33 cellular contexts compared by ENCODE assay signal in the genomic region with DNA sequence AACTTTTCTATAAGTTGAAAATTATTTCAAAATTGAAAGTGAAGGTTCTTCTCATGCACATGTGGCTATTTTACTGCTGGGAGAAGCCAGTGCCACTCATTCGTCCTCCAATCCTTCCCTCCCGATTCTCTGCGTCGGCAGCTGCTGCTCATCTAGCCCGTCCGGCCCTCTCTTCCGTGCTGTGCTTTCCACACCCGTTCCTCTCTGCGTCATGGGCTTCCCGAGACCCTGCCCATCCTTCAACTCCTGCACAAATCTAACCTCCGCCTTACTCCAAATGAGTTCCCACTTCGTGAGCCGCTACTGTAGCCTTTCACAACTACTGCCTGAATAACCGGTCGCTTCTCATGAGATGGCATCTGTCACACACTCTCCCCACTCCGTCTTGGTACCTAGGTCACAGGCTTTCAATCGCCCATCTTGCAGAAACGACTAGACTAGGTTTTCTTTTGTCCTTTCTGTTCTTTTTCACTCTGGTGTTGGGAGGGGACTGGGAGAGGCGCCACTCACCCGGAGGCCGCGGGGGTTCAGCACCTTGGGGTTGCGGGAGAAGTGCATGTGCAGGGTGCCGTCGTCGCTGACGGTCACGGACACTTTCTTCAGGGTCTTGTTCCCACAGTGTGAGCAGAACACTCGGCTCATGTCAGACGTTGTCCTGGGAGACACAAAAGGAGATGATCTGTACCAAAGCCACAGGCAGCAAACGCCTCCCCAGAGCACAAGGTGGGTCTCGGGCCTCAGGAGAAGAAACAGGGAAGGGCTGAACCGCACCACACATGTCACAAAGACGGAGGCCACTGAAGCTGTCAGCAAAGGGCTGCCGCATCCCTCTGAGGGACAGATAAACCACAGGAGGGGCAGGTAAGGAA. TPM values are rescaled to one million over a fixed set of nuclear protein-coding genes. Genes with fewer than 3 reads are reported as not detected.
DNase-seq lines count a peak whose midpoint lies in the region; ATAC-seq, FAIRE-seq and TF ChIP-seq lines count a peak whose summit lies in the region.
"Had no signal": no experiment of that assay in that cellular context is flagged by ENCODE, and none has a peak within 500 bp of the region (broad histone marks: within the 10 kb centered on the region; RNA-seq: fewer than 3 reads in every experiment).

No MANE protein-coding gene starts in this region.

- no peak overlapping the region for H3K9ac ChIP-seq in astrocyte (ENCODE audit: low read length)
- peak overlapping the region; percentile 11 for H3K9ac ChIP-seq in trophoblast cell (ENCODE audit: low read length)
- H3K9ac ChIP-seq: parathyroid adenoma, SK-N-SH had no signal

- no peak for TF ChIP-seq POLR2A in esophagus muscularis mucosa (IDR thresholded peaks at IDR 0.05; ENCODE audit: low read depth)

- no peaks in the 10 kb centered on the region for H3K9me3 Mint-ChIP-seq in activated T-cell treated with anti-CD3 and anti-CD28 coated beads, Interleukin-2, amount 50 U/mL, for 72 hours
- no peaks in the 10 kb centered on the region for H3K9me3 Mint-ChIP-seq in activated T-cell treated with anti-CD3 and anti-CD28 coated beads, Interleukin-2, amount 50 U/mL, for 4 hours
- no peaks in the 10 kb centered on the region for H3K9me3 Mint-ChIP-seq in astrocyte (ENCODE audit: unreplicated experiment)
- H3K9me3 Mint-ChIP-seq: neural crest cell; T-helper 1 cell treated with Interleukin-12 subunit alpha and Interleukin-12 subunit beta and Interleukin-4 antibody, amounts not matched to agents 30 μg/mL and 1 μg/mL, for 36 hours had no signal

- H3K4me1 Mint-ChIP-seq in activated T-cell treated with anti-CD3 and anti-CD28 coated beads, Interleukin-2, amount 50 U/mL, for 72 hours (ENCODE audit: low read depth), result no peaks in the 10 kb centered on the region
- peaks cover 5% of the 10 kb centered on the region for H3K4me1 Mint-ChIP-seq in activated T-cell treated with anti-CD3 and anti-CD28 coated beads, Interleukin-2, amount 50 U/mL, for 4 hours (ENCODE audit: low read depth)
- H3K4me1 Mint-ChIP-seq in astrocyte (ENCODE audit: low read depth, unreplicated experiment), result peaks cover 6% of the 10 kb centered on the region
- H3K4me1 Mint-ChIP-seq: neural crest cell had no signal

- intact Hi-C loops in esophagus muscularis mucosa (cut with DNase I), result no loop called here

- peak overlapping the region; percentile 23 for H3K27ac Mint-ChIP-seq in activated T-cell treated with anti-CD3 and anti-CD28 coated beads, Interleukin-2, amount 50 U/mL, for 72 hours
- peak overlapping the region; percentile 41 for H3K27ac Mint-ChIP-seq in astrocyte (ENCODE audit: unreplicated experiment)
- H3K27ac Mint-ChIP-seq: T-helper 1 cell treated with Interleukin-12 subunit alpha and Interleukin-12 subunit beta and Interleukin-4 antibody, amounts not matched to agents 30 μg/mL and 1 μg/mL, for 36 hours had no signal

- H2BK5ac ChIP-seq in trophoblast cell (ENCODE audit: low read depth, low read length, poor library complexity), result no peak overlapping the region

- H4K12ac ChIP-seq in trophoblast cell (ENCODE audit: low read depth, low read length), result peak overlapping the region; percentile 2

- no peak overlapping the region for H3K4ac ChIP-seq in trophoblast cell (ENCODE audit: low read depth, low read length)

- DNase-seq in activated T-cell treated with anti-CD3 and anti-CD28 coated beads, Interleukin-2, amount 50 U/mL, for 72 hours, result no peak
- DNase-seq in activated T-cell treated with anti-CD3 and anti-CD28 coated beads, Interleukin-2, amount 50 U/mL, for 4 hours, result no peak
- DNase-seq in astrocyte (ENCODE audit: low read depth) (no peak), trophoblast cell (no peak), esophagus muscularis mucosa (ENCODE audit: extremely low spot score) (no peak), retina (no peak)
- DNase-seq: activated effector memory CD4-positive, alpha-beta T cell treated with anti-CD3 and anti-CD28 coated beads, Interleukin-2, amount 50 U/mL, for 16 hours; body of pancreas; cerebellar nuclear complex; DND-41; foreskin melanocyte; GF-D8; HCEC 1CT; heart left ventricle; IMR-90; islet precursor cell; left ventricle myocardium inferior; mesendoderm; NCI-H146; NCI-H2107; NCI-H345; PC-9; SK-N-SH; small intestine; stimulated activated naive CD8-positive, alpha-beta T cell treated with anti-CD3 and anti-CD28 coated beads, Interleukin-15, Interleukin-2, amounts not matched to agents 100 U/mL and 50 U/mL, for 24 hours had no signal

- H3K79me2 ChIP-seq in astrocyte (ENCODE audit: insufficient read depth, low read length) (peaks cover 33% of the 10 kb centered on the region), trophoblast cell (ENCODE audit: control insufficient read depth, insufficient read depth, low read length, poor library complexity) (no peaks in the 10 kb centered on the region)
- H3K79me2 ChIP-seq: parathyroid adenoma had no signal

- no peak for TF ChIP-seq CTCF in astrocyte (IDR thresholded peaks at IDR 0.05; ENCODE audit: insufficient read depth, low read depth, low read length)
- no peak for TF ChIP-seq CTCF in esophagus muscularis mucosa (IDR thresholded peaks at IDR 0.05)

- H4K91ac ChIP-seq in trophoblast cell (ENCODE audit: low read depth, low read length), result no peak overlapping the region

- no peak for FAIRE-seq in astrocyte (lab: Jason Lieb, UNC)
- FAIRE-seq: A549, D721Med, small intestine, urothelium cell line had no signal

- no peak overlapping the region for H3K23ac ChIP-seq in trophoblast cell (ENCODE audit: low read length)

- H3K27ac ChIP-seq in astrocyte (ENCODE audit: low read depth, low read length) (no peak overlapping the region), trophoblast cell (ENCODE audit: low read depth, low read length) (no peak overlapping the region), esophagus muscularis mucosa (replicated peaks in 1 of 4) (no peak overlapping the region)
- H3K27ac ChIP-seq: A549, body of pancreas, heart left ventricle, left ventricle myocardium inferior, parathyroid adenoma, thoracic aorta had no signal

- TF ChIP-seq EP300 in esophagus muscularis mucosa (IDR thresholded peaks at IDR 0.05), result no peak

- H3K27me3 ChIP-seq in astrocyte (ENCODE audit: insufficient read depth, low read length) (no peaks in the 10 kb centered on the region), trophoblast cell (ENCODE audit: insufficient read depth, low read length) (no peaks in the 10 kb centered on the region), esophagus muscularis mucosa (no peaks in the 10 kb centered on the region)
- H3K27me3 ChIP-seq: body of pancreas, heart left ventricle had no signal

- H3K79me1 ChIP-seq in trophoblast cell (ENCODE audit: low read length), result no peaks in the 10 kb centered on the region

- H3K36me3 ChIP-seq in astrocyte (ENCODE audit: insufficient read depth, low read length) (peaks cover 69% of the 10 kb centered on the region), trophoblast cell (ENCODE audit: control insufficient read depth in 1 of 2, insufficient read depth in 2 of 2, low read length in 2 of 2) (peaks cover 65 to 77% of the 10 kb centered on the region in 2 experiments), esophagus muscularis mucosa (peaks cover 47 to 99% (median 97%) of the 10 kb centered on the region in 4 donors)

- no peaks in the 10 kb centered on the region for H3K9me3 ChIP-seq in astrocyte (ENCODE audit: insufficient read depth, low read depth, low read length)
- H3K9me3 ChIP-seq in trophoblast cell (ENCODE audit: insufficient read depth, low read depth, low read length), result no peaks in the 10 kb centered on the region
- no peaks in the 10 kb centered on the region for H3K9me3 ChIP-seq in esophagus muscularis mucosa
- H3K9me3 ChIP-seq: A549, body of pancreas, heart left ventricle, left ventricle myocardium inferior, SK-N-SH, thoracic aorta had no signal

- no peak overlapping the region for H3K4me3 Mint-ChIP-seq in activated T-cell treated with anti-CD3 and anti-CD28 coated beads, Interleukin-2, amount 50 U/mL, for 72 hours
- H3K4me3 Mint-ChIP-seq in activated T-cell treated with anti-CD3 and anti-CD28 coated beads, Interleukin-2, amount 50 U/mL, for 4 hours, result no peak overlapping the region
- no peak overlapping the region for H3K4me3 Mint-ChIP-seq in astrocyte (ENCODE audit: unreplicated experiment)
- H3K4me3 Mint-ChIP-seq: neural crest cell; T-helper 1 cell treated with Interleukin-12 subunit alpha and Interleukin-12 subunit beta and Interleukin-4 antibody, amounts not matched to agents 30 μg/mL and 1 μg/mL, for 36 hours had no signal

- no peak overlapping the region for H3K18ac ChIP-seq in trophoblast cell (ENCODE audit: low read length)

- WGBS in trophoblast cell (ENCODE audit: extremely low coverage, insufficient coverage, insufficient read length), result no CpG with 5 or more reads among the region's 35 CpGs
- 91% methylated on average over 29 of the region's 35 CpGs for WGBS in esophagus muscularis mucosa

- no peak overlapping the region for H3K4me2 ChIP-seq in astrocyte (ENCODE audit: low read length)
- H3K4me2 ChIP-seq in trophoblast cell (ENCODE audit: low read length), result no peak overlapping the region
- H3K4me2 ChIP-seq: A549, PC-9, SK-N-SH had no signal

- H3K36me3 Mint-ChIP-seq in activated T-cell treated with anti-CD3 and anti-CD28 coated beads, Interleukin-2, amount 50 U/mL, for 72 hours (ENCODE audit: insufficient read depth in 2 of 2), result peaks cover 10 to 49% of the 10 kb centered on the region in 2 donors
- H3K36me3 Mint-ChIP-seq in activated T-cell treated with anti-CD3 and anti-CD28 coated beads, Interleukin-2, amount 50 U/mL, for 4 hours (ENCODE audit: insufficient read depth), result peaks cover 42% of the 10 kb centered on the region
- H3K36me3 Mint-ChIP-seq in astrocyte (ENCODE audit: low read depth, unreplicated experiment), result peaks cover 35% of the 10 kb centered on the region

- peaks cover 5% of the 10 kb centered on the region for H3K4me1 ChIP-seq in astrocyte (ENCODE audit: insufficient read depth, low read length)
- no peaks in the 10 kb centered on the region for H3K4me1 ChIP-seq in trophoblast cell (ENCODE audit: control insufficient read depth in 1 of 2, insufficient read depth in 2 of 2, low read length in 2 of 2)
- H3K4me1 ChIP-seq in esophagus muscularis mucosa, result peaks cover 10 to 20% (median 14%) of the 10 kb centered on the region in 4 donors
- H3K4me1 ChIP-seq: body of pancreas, parathyroid adenoma had no signal

- ATAC-seq in activated T-cell treated with anti-CD3 and anti-CD28 coated beads, Interleukin-2, amount 50 U/mL, for 72 hours (replicated peaks in 1 of 2), result no peak
- no peak for ATAC-seq in activated T-cell treated with anti-CD3 and anti-CD28 coated beads, Interleukin-2, amount 50 U/mL, for 4 hours
- ATAC-seq: A549; body of pancreas; heart left ventricle; Right ventricle myocardium inferior; stimulated activated naive CD8-positive, alpha-beta T cell treated with anti-CD3 and anti-CD28 coated beads, Interleukin-15, Interleukin-2, amounts not matched to agents 100 U/mL and 50 U/mL, for 24 hours had no signal

- H4K8ac ChIP-seq in trophoblast cell (ENCODE audit: low read depth, low read length), result no peak overlapping the region

- H3K4me3 ChIP-seq in astrocyte (ENCODE audit: insufficient read depth, low read depth, low read length) (no peak overlapping the region), trophoblast cell (ENCODE audit: low read depth, low read length) (no peak overlapping the region), esophagus muscularis mucosa (no peak overlapping the region)
- H3K4me3 ChIP-seq: A549, body of pancreas, heart left ventricle, left ventricle myocardium inferior, PC-9, thoracic aorta had no signal

- H2BK12ac ChIP-seq in trophoblast cell (ENCODE audit: low read length), result no peak overlapping the region

- H4K20me1 ChIP-seq in astrocyte (ENCODE audit: insufficient read depth, low read length), result peaks cover 50% of the 10 kb centered on the region

- no peaks in the 10 kb centered on the region for H3K27me3 Mint-ChIP-seq in activated T-cell treated with anti-CD3 and anti-CD28 coated beads, Interleukin-2, amount 50 U/mL, for 72 hours (ENCODE audit: low read depth)
- no peaks in the 10 kb centered on the region for H3K27me3 Mint-ChIP-seq in activated T-cell treated with anti-CD3 and anti-CD28 coated beads, Interleukin-2, amount 50 U/mL, for 4 hours (ENCODE audit: low read depth)
- H3K27me3 Mint-ChIP-seq in astrocyte (ENCODE audit: low read depth, unreplicated experiment), result no peaks in the 10 kb centered on the region

- H2AK5ac ChIP-seq in trophoblast cell (ENCODE audit: low read length), result no peak overlapping the region

- H3K14ac ChIP-seq in trophoblast cell (ENCODE audit: low read length), result no peak overlapping the region

- H2BK120ac ChIP-seq in trophoblast cell (ENCODE audit: insufficient read depth, low read length, poor library complexity), result no peak overlapping the region

- H2AFZ ChIP-seq in astrocyte (ENCODE audit: low read depth, low read length), result no peak overlapping the region
- no peak overlapping the region for H2AFZ ChIP-seq in trophoblast cell (ENCODE audit: insufficient read depth, low read length, poor library complexity)
- H2AFZ ChIP-seq: parathyroid adenoma, PC-9 had no signal

RNA-seq across cellular contexts. Expression of a gene that starts 10.1 kb away (rescaled TPM):
- total RNA-seq in activated T-cell treated with anti-CD3 and anti-CD28 coated beads, Interleukin-2, amount 50 U/mL, for 72 hours, result 100 to 1,000 TPM; 135 to 152 TPM
- total RNA-seq in activated T-cell treated with anti-CD3 and anti-CD28 coated beads, Interleukin-2, amount 50 U/mL, for 4 hours, result 100 to 1,000 TPM; 181 to 194 (median 181) TPM
- total RNA-seq in astrocyte (41.9 and 46.0 TPM in 2 replicates), esophagus muscularis mucosa (10 to 100 TPM; 22.4 to 39.2 (median 30.3) TPM)
- polyA plus RNA-seq in trophoblast cell (2013), result 34.5 and 35.3 TPM in 2 replicates

RNA-seq across cellular contexts. Expression of a gene that starts 17.5 kb away (rescaled TPM):
- 10 to 100 TPM; 45.4 to 62.3 TPM for total RNA-seq in activated T-cell treated with anti-CD3 and anti-CD28 coated beads, Interleukin-2, amount 50 U/mL, for 72 hours
- 10 to 100 TPM; 34.7 to 44.2 (median 36.5) TPM for total RNA-seq in activated T-cell treated with anti-CD3 and anti-CD28 coated beads, Interleukin-2, amount 50 U/mL, for 4 hours
- 26.4 and 28.7 TPM in 2 replicates for total RNA-seq in astrocyte
- polyA plus RNA-seq in trophoblast cell (2013), result 16.9 and 17.2 TPM in 2 replicates
- total RNA-seq in esophagus muscularis mucosa, result 10 to 100 TPM; 21.9 to 32.8 (median 27.8) TPM

RNA-seq across cellular contexts. Expression of a gene that starts 18.2 kb away (rescaled TPM):
- total RNA-seq in activated T-cell treated with anti-CD3 and anti-CD28 coated beads, Interleukin-2, amount 50 U/mL, for 72 hours, result 10 to 100 TPM; 10.8 to 12.8 TPM
- 1 to 10 TPM; 5.5 to 8.5 (median 6.0) TPM for total RNA-seq in activated T-cell treated with anti-CD3 and anti-CD28 coated beads, Interleukin-2, amount 50 U/mL, for 4 hours
- 61.0 and 74.5 TPM in 2 replicates for total RNA-seq in astrocyte
- polyA plus RNA-seq in trophoblast cell (2013), result 76.9 and 86.1 TPM in 2 replicates
- 100 to 1,000 TPM in 2 of 4 donors, 10 to 100 TPM in 2; 54.5 to 114 (median 96.3) TPM for total RNA-seq in esophagus muscularis mucosa
